9 cellular contexts compared by ENCODE assay signal in genomic region chr2:191318729-191319078, GRCh38.
DNase-seq lines count a peak whose midpoint lies in the region; ATAC-seq and TF ChIP-seq lines count a peak whose summit lies in the region.
"Had no signal": no experiment of that assay in that cellular context is flagged by ENCODE, and none has a peak within 500 bp of the region (broad histone marks: within the 10 kb centered on the region; RNA-seq: fewer than 3 reads in every experiment).

No MANE protein-coding gene starts in this region.

- ATAC-seq in upper lobe of left lung (ENCODE audit: low FRiP score in 2 of 2) (peak; percentile 35 to 47), HG03159 (IDR thresholded peaks at IDR 0.05; ENCODE audit: unreplicated experiment) (no peak)

- intact Hi-C loops in posterior vena cava (cut with DNase I) = no loop called here

- no peak for TF ChIP-seq EP300 in upper lobe of left lung (IDR thresholded peaks at IDR 0.05)

- no peaks in the 10 kb centered on the region for H3K27me3 ChIP-seq in upper lobe of left lung

- TF ChIP-seq CTCF in upper lobe of left lung (IDR thresholded peaks at IDR 0.05) = no peak

- DNase-seq in DMS79 treated with DMSO at 0.1 percent for 48 hours (lab: John Stamatoyannopoulos, UW) (peak; percentile 9), DMS79 (lab: John Stamatoyannopoulos, UW) (no peak), amniotic epithelial cell (ENCODE audit: low read depth) (peak; percentile 70), iris pigment epithelial cell (ENCODE audit: low read depth) (peak; percentile 85), upper lobe of left lung (no peak), posterior vena cava (ENCODE audit: low spot score) (no peak)
- DNase-seq in activated CD4-positive, alpha-beta T cell treated with anti-CD3 and anti-CD28 coated beads for 1 hour = no peak
- DNase-seq: activated naive CD8-positive, alpha-beta T cell treated with anti-CD3 and anti-CD28 coated beads, Interleukin-2, amount 10 ng/mL, durations not matched to agents 7 days and 5 days had no signal

- TF ChIP-seq POLR2A in upper lobe of left lung (IDR thresholded peaks at IDR 0.05) = no peak

- H3K4me1 ChIP-seq in upper lobe of left lung = peaks cover 27 to 34% (median 33%) of the 10 kb centered on the region in 4 donors

- H3K36me3 ChIP-seq in upper lobe of left lung = no peaks in the 10 kb centered on the region

- H3K27ac ChIP-seq in upper lobe of left lung = peak overlapping the region in 3 of 4 donors; percentile 3 to 40 (median 36)

- H3K9me3 ChIP-seq in upper lobe of left lung = no peaks in the 10 kb centered on the region

- no peak overlapping the region for H3K4me3 ChIP-seq in upper lobe of left lung

Comparison
In these comparisons a context has a peak if more than half of its experiments do, and no peak if none do; other contexts are left out.
1. DNase-seq: peak in DMS79 treated with DMSO at 0.1 percent for 48 hours (single experiment), amniotic epithelial cell (single experiment) and iris pigment epithelial cell (single experiment); none in DMS79 (single experiment), upper lobe of left lung (0 of 2), posterior vena cava (single experiment) and activated CD4-positive, alpha-beta T cell treated with anti-CD3 and anti-CD28 coated beads for 1 hour (single experiment).